8 cellular contexts compared by ENCODE assay signal in the genomic region with DNA sequence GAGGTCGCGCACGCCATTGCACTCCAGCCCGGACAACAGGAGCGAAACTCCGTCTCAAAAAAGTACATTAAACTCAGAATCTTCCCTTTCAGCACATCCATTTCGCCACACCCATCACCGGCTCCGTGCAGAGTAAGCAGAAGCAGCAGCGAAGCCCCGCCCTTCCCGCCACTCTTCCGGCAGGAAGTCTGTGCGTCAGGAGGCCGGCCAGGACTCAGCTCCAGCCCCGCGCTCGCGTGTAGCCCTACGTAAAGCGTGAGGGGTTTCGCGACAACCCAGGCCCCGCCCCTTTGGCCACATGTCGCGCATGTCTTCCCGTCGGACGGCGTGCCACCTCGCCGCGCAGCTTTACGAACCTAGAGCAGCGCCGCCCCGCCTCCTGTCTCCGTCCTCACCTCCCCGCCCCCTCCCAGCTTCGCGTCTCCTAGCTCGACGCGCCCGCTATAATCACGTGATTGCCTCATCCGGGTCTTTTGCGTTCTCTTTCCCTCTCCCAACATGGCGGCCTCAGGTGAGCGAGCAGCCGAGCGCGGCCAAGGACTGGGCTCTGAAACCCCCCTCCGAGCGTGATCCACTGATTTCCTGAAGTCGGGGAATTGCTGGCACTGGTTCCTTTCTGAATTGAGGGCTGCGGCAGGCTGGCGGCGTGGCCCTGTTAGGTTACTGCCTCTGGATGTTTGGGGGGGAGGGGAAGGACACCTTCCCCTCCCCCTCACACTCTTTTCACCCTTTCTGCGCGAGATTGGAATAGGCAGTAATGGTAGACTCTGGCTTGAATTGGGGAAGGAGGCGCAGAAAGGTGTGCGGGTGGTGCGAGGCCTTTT. TPM values are rescaled to one million over a fixed set of nuclear protein-coding genes. Genes with fewer than 3 reads are reported as not detected.
DNase-seq lines count a peak whose midpoint lies in the region; ATAC-seq and TF ChIP-seq lines count a peak whose summit lies in the region.

TSS of gene EIF4B (plus strand) at position 471 of the 824 bp plus-strand sequence. CDS start at position 499, 28 bp downstream.

- peaks cover 32% of the 10 kb centered on the region for H3K4me1 ChIP-seq in smooth muscle cell (ENCODE audit: low read depth)

- H3K9ac ChIP-seq in smooth muscle cell (ENCODE audit: low read depth): peak within 1 kb of the TSS; percentile 98

- ATAC-seq in GM18909 (IDR thresholded peaks at IDR 0.05; ENCODE audit: poor library complexity, unreplicated experiment): peak; percentile 93
- ATAC-seq in HG03175 (IDR thresholded peaks at IDR 0.05; ENCODE audit: unreplicated experiment): peak; percentile 91
- peak; percentile 90 for ATAC-seq in WTC11

- CTCF ChIA-PET in AG04450 (lab: Charles Lee) (interaction anchor here (0.6 to 2.3 kb wide), 3 partner anchors 26 to 1011 kb away, joined by 3 to 12 read pairs (median 3); no protein-coding TSS in a partner anchor), WTC11 (lab: Charles Lee) (interaction anchor here (0.7 to 2.5 kb wide), 10 partner anchors 26 to 634 kb away, joined by 3 to 26 read pairs (median 5); no protein-coding TSS in a partner anchor)

- no peaks in the 10 kb centered on the region for H3K9me3 Mint-ChIP-seq in WTC11

- peaks cover 4% of the 10 kb centered on the region for H3F3A ChIP-seq in smooth muscle cell (ENCODE audit: low read depth)

- H4K20me1 ChIP-seq in smooth muscle cell (ENCODE audit: low read depth): peaks cover 44% of the 10 kb centered on the region

- H3K9me3 ChIP-seq in AG04450 (ENCODE audit: control insufficient read depth, insufficient read depth, low read length) (no peaks in the 10 kb centered on the region), smooth muscle cell (replicated peaks; ENCODE audit: low read depth) (no peaks in the 10 kb centered on the region)

- TF ChIP-seq CTCF in AG04450 (IDR thresholded peaks at IDR 0.05; ENCODE audit: low read depth, low read length): no peak
- TF ChIP-seq CTCF in WTC11 (IDR thresholded peaks at IDR 0.05): no peak
- no peak for TF ChIP-seq CTCF in cardiac fibroblast (IDR thresholded peaks at IDR 0.05; ENCODE audit: low read depth, low read length)
- TF ChIP-seq CTCF in smooth muscle cell (IDR thresholded peaks at IDR 0.05; ENCODE audit: borderline replicate concordance, insufficient read depth, poor library complexity, severe bottlenecking): no peak

- peak within 1 kb of the TSS; percentile 90 for H2AFZ ChIP-seq in smooth muscle cell (ENCODE audit: low read depth)

- H3K36me3 Mint-ChIP-seq in WTC11: peaks cover 40% of the 10 kb centered on the region

- POLR2A ChIA-PET in AG04450 (lab: Yijun Ruan, JAX): interaction anchor here (0.7 to 2.4 kb wide), 6 partner anchors 13 to 955 kb away, joined by 3 to 15 read pairs (median 4); partner anchors contain the start of genes NR4A1 and TARBP2
- POLR2A ChIA-PET in WTC11 (lab: Charles Lee): interaction anchor here (0.6 to 1.9 kb wide), 15 partner anchors 8 to 973 kb away, joined by 3 to 13 read pairs (median 4); partner anchors contain the start of genes KRT18, KRT8 and SPRYD3

- H3K27ac ChIP-seq in AG04450 (ENCODE audit: low read depth, low read length) (peak within 1 kb of the TSS; percentile 87), smooth muscle cell (ENCODE audit: low read depth) (peak within 1 kb of the TSS; percentile 96)

- peak within 1 kb of the TSS; percentile 99 for H3K4me3 Mint-ChIP-seq in WTC11

- peak within 1 kb of the TSS; percentile 98 for H3K4me2 ChIP-seq in smooth muscle cell

- H3K27me3 ChIP-seq in AG04450 (ENCODE audit: control insufficient read depth, insufficient read depth, low read length) (no peaks in the 10 kb centered on the region), smooth muscle cell (ENCODE audit: low read depth) (no peaks in the 10 kb centered on the region)

- H3K4me3 ChIP-seq in AG04450 (ENCODE audit: low read depth, low read length) (peak within 1 kb of the TSS; percentile 100), cardiac fibroblast (replicated peaks in 1 of 2; ENCODE audit: low read depth in 2 of 2, low read length in 2 of 2) (peak within 1 kb of the TSS; percentile 83 to 90), smooth muscle cell (peak within 1 kb of the TSS; percentile 99)

- H3K79me2 ChIP-seq in smooth muscle cell (ENCODE audit: low read depth): peaks cover 56% of the 10 kb centered on the region

- peaks cover 50% of the 10 kb centered on the region for H3K4me1 Mint-ChIP-seq in WTC11

- H3K27me3 Mint-ChIP-seq in WTC11 (ENCODE audit: low read depth): no peaks in the 10 kb centered on the region

- peak; percentile 99 for DNase-seq in AG04450 (ENCODE audit: low read depth, low spot score)
- DNase-seq in NCI-H226: peak; percentile 100
- peak; percentile 100 for DNase-seq in WTC11 (ENCODE audit: low spot score)
- DNase-seq in cardiac fibroblast (ENCODE audit: low read depth in 2 of 2): peak; percentile 100
- peak; percentile 99 for DNase-seq in iPS-NIHi11 (ENCODE audit: low spot score)
- DNase-seq in smooth muscle cell (lab: John Stamatoyannopoulos, UW; ENCODE audit: unreplicated experiment): peak; percentile 96

- no peaks in the 10 kb centered on the region for H3K36me3 ChIP-seq in smooth muscle cell (ENCODE audit: low read depth)

- H3K27ac Mint-ChIP-seq in WTC11: peak within 1 kb of the TSS; percentile 100

- 2% methylated on average over 64 of the region's 64 CpGs for WGBS in smooth muscle cell (ENCODE audit: low lambda C conversion rate)

TF ChIP-seq in WTC11, 78 proteins besides CTCF, POLR2A, EP300 and RAD21 (continues in another document):
- TF ChIP-seq ATF3 (CRISPR knock-in tag; conservative IDR thresholded peaks at IDR 0.05): 0 out of 2 replicates have a peak, but pooled peaks have one; percentile 24
- TF ChIP-seq, protein P1, sequence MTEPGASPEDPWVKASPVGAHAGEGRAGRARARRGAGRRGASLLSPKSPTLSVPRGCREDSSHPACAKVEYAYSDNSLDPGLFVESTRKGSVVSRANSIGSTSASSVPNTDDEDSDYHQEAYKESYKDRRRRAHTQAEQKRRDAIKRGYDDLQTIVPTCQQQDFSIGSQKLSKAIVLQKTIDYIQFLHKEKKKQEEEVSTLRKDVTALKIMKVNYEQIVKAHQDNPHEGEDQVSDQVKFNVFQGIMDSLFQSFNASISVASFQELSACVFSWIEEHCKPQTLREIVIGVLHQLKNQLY (CRISPR knock-in tag; IDR thresholded peaks at IDR 0.05): no peak
- TF ChIP-seq SOX15 (CRISPR knock-in tag; IDR thresholded peaks at IDR 0.05): no peak
- TF ChIP-seq MAX (CRISPR knock-in tag; IDR thresholded peaks at IDR 0.05): peak; percentile 87
- peak; percentile 50; the same call in 1 of the 2 replicates for TF ChIP-seq TCF7 (CRISPR knock-in tag; IDR thresholded peaks at IDR 0.05; ENCODE audit: low read depth)
- TF ChIP-seq, protein P2, sequence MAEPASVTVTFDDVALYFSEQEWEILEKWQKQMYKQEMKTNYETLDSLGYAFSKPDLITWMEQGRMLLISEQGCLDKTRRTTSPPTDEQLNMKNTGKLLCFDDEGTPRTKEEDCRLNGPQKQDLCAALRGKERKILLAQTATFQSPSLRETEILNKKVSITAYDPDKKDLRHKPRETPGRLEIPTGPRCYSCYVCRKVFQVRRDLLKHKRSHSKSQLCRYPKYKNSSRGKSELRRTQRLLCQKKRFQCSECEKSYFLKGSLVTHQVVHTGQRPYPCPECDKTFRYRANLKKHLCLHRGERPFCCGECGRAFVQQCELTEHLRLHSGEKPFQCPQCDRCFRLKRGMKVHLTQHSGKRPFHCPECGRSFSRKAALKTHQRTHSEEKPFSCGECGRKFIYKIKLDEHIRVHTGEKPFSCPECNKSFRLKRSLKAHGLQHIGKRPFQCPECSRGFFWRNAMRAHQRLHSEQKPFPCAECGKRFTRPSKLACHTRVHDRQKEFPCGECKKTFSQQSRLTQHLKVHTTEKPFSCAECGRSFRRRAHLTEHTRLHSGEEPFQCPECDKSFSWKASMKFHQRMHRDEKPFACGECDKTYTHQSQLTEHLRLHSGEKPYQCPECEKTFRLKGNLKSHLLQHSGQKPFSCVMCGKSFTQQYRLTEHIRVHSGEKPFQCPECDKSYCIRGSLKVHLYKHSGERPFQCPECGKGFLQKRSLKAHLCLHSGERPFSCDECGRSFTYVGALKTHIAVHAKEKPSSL (CRISPR knock-in tag; conservative IDR thresholded peaks at IDR 0.05): 0 out of 2 replicates have a peak, but pooled peaks have one; percentile 60
- no peak for TF ChIP-seq ZNF423 (CRISPR knock-in tag; IDR thresholded peaks at IDR 0.05)
- TF ChIP-seq, protein P3, sequence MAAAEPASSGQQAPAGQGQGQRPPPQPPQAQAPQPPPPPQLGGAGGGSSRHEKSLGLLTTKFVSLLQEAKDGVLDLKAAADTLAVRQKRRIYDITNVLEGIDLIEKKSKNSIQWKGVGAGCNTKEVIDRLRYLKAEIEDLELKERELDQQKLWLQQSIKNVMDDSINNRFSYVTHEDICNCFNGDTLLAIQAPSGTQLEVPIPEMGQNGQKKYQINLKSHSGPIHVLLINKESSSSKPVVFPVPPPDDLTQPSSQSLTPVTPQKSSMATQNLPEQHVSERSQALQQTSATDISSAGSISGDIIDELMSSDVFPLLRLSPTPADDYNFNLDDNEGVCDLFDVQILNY (CRISPR knock-in tag; IDR thresholded peaks at IDR 0.05): peak; percentile 58
- 0 out of 2 replicates have a peak, but pooled peaks have one; percentile 72 for TF ChIP-seq ZNF232 (CRISPR knock-in tag; IDR thresholded peaks at IDR 0.05)
- peak; percentile 78 for TF ChIP-seq CREM (CRISPR knock-in tag; IDR thresholded peaks at IDR 0.05)
- TF ChIP-seq ZNF121 (CRISPR knock-in tag; IDR thresholded peaks at IDR 0.05): no peak
- TF ChIP-seq, protein P4, sequence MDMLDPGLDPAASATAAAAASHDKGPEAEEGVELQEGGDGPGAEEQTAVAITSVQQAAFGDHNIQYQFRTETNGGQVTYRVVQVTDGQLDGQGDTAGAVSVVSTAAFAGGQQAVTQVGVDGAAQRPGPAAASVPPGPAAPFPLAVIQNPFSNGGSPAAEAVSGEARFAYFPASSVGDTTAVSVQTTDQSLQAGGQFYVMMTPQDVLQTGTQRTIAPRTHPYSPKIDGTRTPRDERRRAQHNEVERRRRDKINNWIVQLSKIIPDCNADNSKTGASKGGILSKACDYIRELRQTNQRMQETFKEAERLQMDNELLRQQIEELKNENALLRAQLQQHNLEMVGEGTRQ (CRISPR knock-in tag; IDR thresholded peaks at IDR 0.05): peak; percentile 95

RNA-seq across cellular contexts. Expression of gene EIF4B, which starts in this region (rescaled TPM):
- polyA plus RNA-seq in AG04450 (2011; rRNA removed) (548 and 645 TPM in 2 replicates), smooth muscle cell (39.9 and 47.7 TPM in 2 replicates)
- 854 and 868 TPM in 2 replicates for polyA minus RNA-seq in AG04450 (2011; rRNA and poly(A)+ RNA removed)
- total RNA-seq in WTC11 (2021) (730 to 860 TPM (median 838 TPM) in 3 replicates), smooth muscle cell (241 and 299 TPM in 2 replicates)

Comparison
In these comparisons a context has a peak if more than half of its experiments do, and no peak if none do; other contexts are left out.
1. Peak in every context shown above with its lines: DNase-seq, ATAC-seq, H3K4me3 ChIP-seq and H3K27ac ChIP-seq.
2. RNA of gene EIF4B (polyA plus RNA-seq): 548 to 645 TPM in AG04450; 39.9 to 47.7 TPM in smooth muscle cell; every median in the first group is over 10 times any median in the second.